22 cellular contexts compared by ENCODE assay signal in genomic region chr3:10226293-10226692, GRCh38. TPM values are rescaled to one million over a fixed set of nuclear protein-coding genes. Genes with fewer than 3 reads are reported as not detected.
DNase-seq lines count a peak whose midpoint lies in the region; ATAC-seq and TF ChIP-seq lines count a peak whose summit lies in the region.
"Had no signal": no experiment of that assay in that cellular context is flagged by ENCODE, and none has a peak within 500 bp of the region (broad histone marks: within the 10 kb centered on the region; RNA-seq: fewer than 3 reads in every experiment).

No MANE protein-coding gene starts in this region.

- TF ChIP-seq CTCF in GM12864 (IDR thresholded peaks at IDR 0.05; ENCODE audit: low read depth, low read length, missing control alignments) = no peak

- no peaks in the 10 kb centered on the region for H3K27me3 ChIP-seq in HAP-1 (ENCODE audit: low read depth)
- no peaks in the 10 kb centered on the region for H3K27me3 ChIP-seq in NT2/D1 (ENCODE audit: insufficient read depth, insufficient read length)
- H3K27me3 ChIP-seq in iPS-15b (ENCODE audit: control insufficient read depth, insufficient read depth, low read length) = no peaks in the 10 kb centered on the region
- H3K27me3 ChIP-seq: brain microvascular endothelial cell, foreskin keratinocyte, pancreas, sigmoid colon, uterus had no signal

- in situ Hi-C loops in HAP-1 (cut with MboI; ENCODE audit: low sequenced_read_pairs) = no loop called here

- H3K9ac ChIP-seq in NT2/D1 (ENCODE audit: insufficient read length, low read depth) (no peak overlapping the region), iPS-15b (ENCODE audit: low read depth, low read length) (no peak overlapping the region)

- peaks cover 5% of the 10 kb centered on the region for H3K4me1 ChIP-seq in HAP-1
- H3K4me1 ChIP-seq in NT2/D1 (ENCODE audit: insufficient read depth, insufficient read length) = no peaks in the 10 kb centered on the region
- H3K4me1 ChIP-seq in iPS-15b (ENCODE audit: control insufficient read depth, insufficient read depth, low read length) = peaks cover 13% of the 10 kb centered on the region
- H3K4me1 ChIP-seq: pancreas, uterus had no signal

- H3K36me3 ChIP-seq in HAP-1 (replicated peaks) (no peaks in the 10 kb centered on the region), NT2/D1 (ENCODE audit: insufficient read depth, insufficient read length, low read length) (peaks cover 4% of the 10 kb centered on the region), iPS-15b (ENCODE audit: control insufficient read depth, insufficient read depth, low read length) (no peaks in the 10 kb centered on the region)
- H3K36me3 ChIP-seq: brain microvascular endothelial cell, pancreas, uterus had no signal

- no peak overlapping the region for H3K4me3 ChIP-seq in GM12864 (ENCODE audit: low read depth, low read length)
- H3K4me3 ChIP-seq in HAP-1 = no peak overlapping the region
- no peak overlapping the region for H3K4me3 ChIP-seq in NT2/D1 (ENCODE audit: insufficient read length, low read depth)
- peak overlapping the region; percentile 18 for H3K4me3 ChIP-seq in iPS-15b (ENCODE audit: low read depth, low read length)
- H3K4me3 ChIP-seq: lower lobe of right lung, pancreas, sigmoid colon, uterus had no signal

- no peaks in the 10 kb centered on the region for H3K9me3 ChIP-seq in HAP-1
- H3K9me3 ChIP-seq in NT2/D1 (ENCODE audit: insufficient read depth, low read length) = no peaks in the 10 kb centered on the region
- no peaks in the 10 kb centered on the region for H3K9me3 ChIP-seq in iPS-15b (ENCODE audit: control insufficient read depth, insufficient read depth, low read length)
- H3K9me3 ChIP-seq: lower lobe of right lung, pancreas, sigmoid colon, uterus had no signal

- intact Hi-C loops in Right ventricle myocardium superior (cut with DNase I) = no loop called here

- DNase-seq in GM12864 (ENCODE audit: low read depth) = peak; percentile 57
- DNase-seq in HAP-1 (ENCODE audit: low spot score in 2 of 2) = peak; percentile 45 to 70
- peak; percentile 96 for DNase-seq in NT2/D1 (ENCODE audit: low read depth, low spot score)
- no peak for DNase-seq in NCI-H2227 treated with DMSO at 0.1 percent for 48 hours (lab: John Stamatoyannopoulos, UW)
- no peak for DNase-seq in SHP77 (lab: John Stamatoyannopoulos, UW)
- no peak for DNase-seq in Right ventricle myocardium superior
- no peak for DNase-seq in HT-29 (ENCODE audit: low spot score)
- DNase-seq: activated CD4-positive, CD25-positive, alpha-beta regulatory T cell; activated naive CD8-positive, alpha-beta T cell treated with anti-CD3 and anti-CD28 coated beads, Interleukin-2, amount 10 ng/mL, durations not matched to agents 7 days and 5 days; brain microvascular endothelial cell; CD4-positive, alpha-beta memory T cell; foreskin keratinocyte; IMR-90; lower lobe of right lung; MV-4-11; naive B cell; NCI-H774; pancreas; sigmoid colon; stimulated activated CD4-positive, alpha-beta T cell treated with anti-CD3 and anti-CD28 coated beads, Interleukin-1b, Interleukin-23, amount 100 ng/mL, for 48 hours; uterus had no signal

- no peak for ATAC-seq in Right ventricle myocardium superior (ENCODE audit: poor library complexity)
- ATAC-seq: foreskin keratinocyte, lower lobe of right lung, pancreas had no signal

RNA-seq across cellular contexts. Expression of gene TATDN2, which starts 22.0 kb away (rescaled TPM):
- total RNA-seq in Right ventricle myocardium superior = 16.4 TPM
- 6.7 and 6.8 TPM in 2 replicates for total RNA-seq in HT-29 (2014; rRNA removed; shearing (Covaris generic))

Comparison
In these comparisons a context has a peak if more than half of its experiments do, and no peak if none do; other contexts are left out.
1. DNase-seq: peak in GM12864 (single experiment), HAP-1 (2 of 2) and NT2/D1 (single experiment); none in NCI-H2227 treated with DMSO at 0.1 percent for 48 hours (single experiment), SHP77 (0 of 2), Right ventricle myocardium superior (single experiment) and HT-29 (single experiment).